24 cellular contexts compared by ENCODE assay signal in genomic region chr6:92667843-92668242, GRCh38.
DNase-seq lines count a peak whose midpoint lies in the region; ATAC-seq and TF ChIP-seq lines count a peak whose summit lies in the region.
"Had no signal": no experiment of that assay in that cellular context is flagged by ENCODE, and none has a peak within 500 bp of the region (broad histone marks: within the 10 kb centered on the region; RNA-seq: fewer than 3 reads in every experiment).

No MANE protein-coding gene starts in this region.

- ATAC-seq in heart right ventricle (peak in 7 of 8 donors; percentile 62 to 98 (median 93)), HG02970 (IDR thresholded peaks at IDR 0.05; ENCODE audit: low FRiP score, unreplicated experiment) (no peak)
- ATAC-seq: activated CD4-positive, CD25-positive, alpha-beta regulatory T cell treated with anti-CD3 and anti-CD28 coated beads, Interleukin-2, amount 50 U/mL, for 24 hours; GM12878 had no signal

- H3K4me1 Mint-ChIP-seq in neural progenitor cell, result no peaks in the 10 kb centered on the region

- peaks cover 0 to 13% (median 0%) of the 10 kb centered on the region in 9 donors for H3K4me1 ChIP-seq in heart right ventricle
- H3K4me1 ChIP-seq in neural progenitor cell, result no peaks in the 10 kb centered on the region
- H3K4me1 ChIP-seq: stomach, thyroid gland had no signal

- no peaks in the 10 kb centered on the region for H3K79me2 ChIP-seq in neural progenitor cell (ENCODE audit: low read depth)

- peaks cover 2% of the 10 kb centered on the region for H3K27me3 Mint-ChIP-seq in neural progenitor cell (ENCODE audit: insufficient read depth, low read depth)

- H3F3A ChIP-seq in neural progenitor cell (ENCODE audit: low read depth), result no peaks in the 10 kb centered on the region

- H3K9me3 ChIP-seq in heart right ventricle, result no peaks in the 10 kb centered on the region
- H3K9me3 ChIP-seq in neural progenitor cell (ENCODE audit: low read depth), result no peaks in the 10 kb centered on the region
- H3K9me3 ChIP-seq: MG63, stomach, thyroid gland had no signal

- in situ Hi-C loops in astrocyte of the spinal cord (cut with HindIII; ENCODE audit: low sequenced_read_pairs), result no loop called here

- no peaks in the 10 kb centered on the region for H3K9me3 Mint-ChIP-seq in neural progenitor cell

- no peaks in the 10 kb centered on the region for H3K36me3 ChIP-seq in heart right ventricle
- no peaks in the 10 kb centered on the region for H3K36me3 ChIP-seq in neural progenitor cell
- H3K36me3 ChIP-seq: brain microvascular endothelial cell, MG63, stomach, thyroid gland had no signal

- no peak overlapping the region for H3K4me3 ChIP-seq in astrocyte of the spinal cord (ENCODE audit: low read depth, low read length)
- H3K4me3 ChIP-seq in heart right ventricle, result peak overlapping the region in 1 of 10 donors; percentile 4
- no peak overlapping the region for H3K4me3 ChIP-seq in neural progenitor cell
- H3K4me3 ChIP-seq: GM12878, lung, MG63, stomach, thyroid gland had no signal

- no peaks in the 10 kb centered on the region for H3K27me3 ChIP-seq in heart right ventricle
- H3K27me3 ChIP-seq in neural progenitor cell, result no peaks in the 10 kb centered on the region
- H3K27me3 ChIP-seq: brain microvascular endothelial cell, MG63, stomach, thyroid gland had no signal

- no peak overlapping the region for H3K27ac Mint-ChIP-seq in neural progenitor cell

- H3K27ac ChIP-seq in heart right ventricle (peak overlapping the region in 6 of 10 donors; percentile 6 to 70 (median 49)), neural progenitor cell (no peak overlapping the region)
- H3K27ac ChIP-seq: brain microvascular endothelial cell, stomach, thyroid gland had no signal

- H3K4me3 Mint-ChIP-seq in neural progenitor cell, result no peak overlapping the region

- H2AFZ ChIP-seq in neural progenitor cell (replicated peaks), result peak overlapping the region; percentile 18

- WGBS in heart right ventricle, 2 donors, result 13 to 15% methylated on average over 5 of the region's 5 CpGs

- no peak overlapping the region for H3K4me2 ChIP-seq in neural progenitor cell

- H3K9ac ChIP-seq in neural progenitor cell, result no peak overlapping the region

- DNase-seq in NCI-H69 (lab: John Stamatoyannopoulos, UW), result peak; percentile 19
- DNase-seq in astrocyte of the spinal cord (ENCODE audit: low read depth, low spot score), result peak; percentile 3
- DNase-seq in heart right ventricle, result peak in 1 of 2 donors; percentile 21
- DNase-seq in neural progenitor cell (ENCODE audit: low spot score), result no peak
- DNase-seq in activated T-cell treated with anti-CD3 and anti-CD28 coated beads for 4 hours, result no peak
- DNase-seq in NCI-H2227 treated with DMSO at 0.1 percent for 48 hours (lab: John Stamatoyannopoulos, UW), result no peak
- DNase-seq: activated CD4-positive, alpha-beta T cell treated with anti-CD3 and anti-CD28 coated beads, Interleukin-2, amount 50 U/mL, for 48 hours; activated naive CD4-positive, alpha-beta T cell treated with Interleukin-2 at 50 U/mL for 16 hours; brain microvascular endothelial cell; KBM-7; kidney glomerular epithelial cell; MG63; NCI-H1105; NCI-H187 treated with DMSO at 0.1 percent for 48 hours; NCI-H526; NK-92 treated with Interleukin-12 subunit alpha and Interleukin-12 subunit beta, amount 100 ng/mL, for 24 hours; SHP77 treated with DMSO at 0.1 percent for 48 hours; stimulated activated CD4-positive, alpha-beta T cell treated with anti-CD3 and anti-CD28 coated beads, Interleukin-2, amount 100 ng/mL, for 48 hours; stomach; thyroid gland had no signal

- TF ChIP-seq CTCF in astrocyte of the spinal cord (IDR thresholded peaks at IDR 0.05; ENCODE audit: low read depth, low read length) (no peak), heart right ventricle (IDR thresholded peaks at IDR 0.05) (no peak), neural progenitor cell (IDR thresholded peaks at IDR 0.05) (no peak)

- no peaks in the 10 kb centered on the region for H3K36me3 Mint-ChIP-seq in neural progenitor cell

- intact Hi-C loops in heart right ventricle (cut with DNase I), result no loop called here

- no peaks in the 10 kb centered on the region for H4K20me1 ChIP-seq in neural progenitor cell (ENCODE audit: low read depth)

Comparison
In these comparisons a context has a peak if more than half of its experiments do, and no peak if none do; other contexts are left out.
1. DNase-seq: peak in NCI-H69 (single experiment) and astrocyte of the spinal cord (single experiment); none in neural progenitor cell (single experiment), activated T-cell treated with anti-CD3 and anti-CD28 coated beads for 4 hours (single experiment) and NCI-H2227 treated with DMSO at 0.1 percent for 48 hours (single experiment).